14 cellular contexts compared by ENCODE assay signal in genomic region chr9:116390306-116391228, GRCh38.
DNase-seq lines count a peak whose midpoint lies in the region; ATAC-seq and TF ChIP-seq lines count a peak whose summit lies in the region.
"Had no signal": no experiment of that assay in that cellular context is flagged by ENCODE, and none has a peak within 500 bp of the region (broad histone marks: within the 10 kb centered on the region; RNA-seq: fewer than 3 reads in every experiment).

No MANE protein-coding gene starts in this region.

- H3K27me3 ChIP-seq in WERI-Rb-1 (ENCODE audit: insufficient read depth, low read depth, severe bottlenecking): no peaks in the 10 kb centered on the region

- H3K4me3 ChIP-seq in WERI-Rb-1 (ENCODE audit: low read depth, low read length): no peak overlapping the region
- H3K4me3 ChIP-seq: left ventricle myocardium inferior, PC-9 had no signal

- H3K36me3 ChIP-seq in WERI-Rb-1: peaks cover 8% of the 10 kb centered on the region; the same call in 1 of the 2 replicates
- H3K36me3 ChIP-seq: left ventricle myocardium inferior had no signal

- TF ChIP-seq CTCF in WERI-Rb-1 (IDR thresholded peaks at IDR 0.05; ENCODE audit: low read depth, low read length): no peak

- no peak overlapping the region for H3K27ac ChIP-seq in WERI-Rb-1
- H3K27ac ChIP-seq: KMS-11, left ventricle myocardium inferior, PC-9 had no signal

- ATAC-seq in GM18520 (IDR thresholded peaks at IDR 0.05; ENCODE audit: unreplicated experiment) (peak; percentile 64), GM21619 (IDR thresholded peaks at IDR 0.05; ENCODE audit: unreplicated experiment) (peak; percentile 60), HG03342 (IDR thresholded peaks at IDR 0.05; ENCODE audit: unreplicated experiment) (peak; percentile 66)

- no peaks in the 10 kb centered on the region for H3K9me3 ChIP-seq in WERI-Rb-1 (ENCODE audit: severe bottlenecking)
- H3K9me3 ChIP-seq: left ventricle myocardium inferior had no signal

- DNase-seq in WERI-Rb-1 (peak; percentile 92), HuH-7.5 (ENCODE audit: low spot score) (no peak), NCI-H146 (lab: John Stamatoyannopoulos, UW) (no peak), DMS 273 (lab: John Stamatoyannopoulos, UW; ENCODE audit: unreplicated experiment) (no peak)
- no peak for DNase-seq in stimulated activated CD4-positive, alpha-beta T cell treated with anti-CD3 and anti-CD28 coated beads, Interleukin-4, amount 100 ng/mL, for 1 hour
- DNase-seq: activated CD4-positive, alpha-beta T cell treated with anti-CD3 and anti-CD28 coated beads, Interleukin-2, amount 10 ng/mL, durations not matched to agents 24 days and 14 days; C1 segment of cervical spinal cord; erythroblast; left ventricle myocardium inferior; PC-9 had no signal
